ENCODE assay signal across 8 cellular contexts in the genomic region with DNA sequence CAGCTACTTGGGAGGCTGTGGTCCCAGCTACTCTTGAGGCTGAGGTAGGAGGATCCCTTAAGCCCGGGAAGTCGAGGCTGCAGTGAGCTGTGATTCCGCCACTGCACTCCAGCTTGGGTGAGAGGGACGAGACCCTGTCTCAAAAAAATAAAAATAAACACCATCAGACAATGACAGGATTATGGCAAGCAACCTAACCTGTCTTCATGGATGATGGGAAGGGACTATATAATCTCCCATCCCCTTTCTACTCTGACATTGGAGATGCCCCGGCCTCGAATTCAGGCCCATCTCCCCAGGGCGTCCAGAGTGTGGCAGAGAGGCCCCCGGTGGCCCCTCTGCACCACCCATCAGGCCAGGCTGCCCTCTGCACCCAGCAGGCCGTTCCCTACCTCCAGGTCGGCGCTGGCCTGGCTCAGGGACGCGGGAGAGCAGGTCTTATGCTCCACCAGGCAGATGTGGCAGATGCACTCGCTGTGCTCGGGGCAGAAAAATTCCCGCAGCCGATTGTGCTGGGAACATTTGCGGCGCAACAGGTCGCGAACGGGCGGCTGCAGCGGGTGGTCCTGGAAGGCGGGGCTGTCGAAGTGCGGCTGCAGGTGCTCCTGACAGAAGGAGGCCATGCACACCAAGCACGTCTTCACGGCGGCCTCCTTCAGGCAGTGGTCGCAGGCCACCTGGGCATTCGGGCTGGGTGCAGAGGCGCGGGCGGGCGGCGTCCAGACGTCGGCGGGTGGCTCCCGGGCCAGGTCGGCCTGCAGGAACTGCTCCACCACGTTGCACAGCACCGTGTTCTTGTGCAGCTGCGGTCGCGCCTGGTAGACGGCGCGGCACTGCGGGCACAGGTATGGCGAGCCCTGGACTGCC. TPM values are rescaled to one million over a fixed set of nuclear protein-coding genes. Genes with fewer than 3 reads are reported as not detected.
DNase-seq lines count a peak whose midpoint lies in the region; ATAC-seq and TF ChIP-seq lines count a peak whose summit lies in the region.

No MANE protein-coding gene starts in this region.

- DNase-seq in activated gamma-delta T cell (lab: John Stamatoyannopoulos, UW) = peak; percentile 56
- DNase-seq in activated gamma-delta T cell treated with Interleukin-2 at 50 U/mL for 16 hours = no peak
- peak; percentile 11 for DNase-seq in NCI-H226
- DNase-seq in brain microvascular endothelial cell = no peak
- DNase-seq in kidney epithelial cell (ENCODE audit: low read depth) = no peak
- DNase-seq in substantia nigra (lab: John Stamatoyannopoulos, UW) = peak in 6 of 49 donors; percentile 12 to 53 (median 33)
- no peak for DNase-seq in superior temporal gyrus (ENCODE audit: extremely low spot score)

- in situ Hi-C loops in brain microvascular endothelial cell (cut with HindIII; ENCODE audit: low pct_ligation_motif_present, low sequenced_read_pairs) = no loop called here

- peak; percentile 45 for ATAC-seq in HG02798 (IDR thresholded peaks at IDR 0.05; ENCODE audit: poor library complexity, unreplicated experiment)

- TF ChIP-seq CTCF in brain microvascular endothelial cell (IDR thresholded peaks at IDR 0.05; ENCODE audit: low read depth, low read length, missing control alignments) (no peak), kidney epithelial cell (IDR thresholded peaks at IDR 0.05; ENCODE audit: insufficient read depth, low read length, poor library complexity, severe bottlenecking) (no peak)

- H3K4me3 ChIP-seq in brain microvascular endothelial cell (ENCODE audit: low read depth, low read length) (peak overlapping the region; percentile 95), kidney epithelial cell (ENCODE audit: low read depth, low read length) (peak overlapping the region; percentile 91)

- H3K36me3 ChIP-seq in brain microvascular endothelial cell (replicated peaks) (no peaks in the 10 kb centered on the region), kidney epithelial cell (ENCODE audit: control insufficient read depth, insufficient read depth, low read length) (no peaks in the 10 kb centered on the region)

- H3K27me3 ChIP-seq in brain microvascular endothelial cell (replicated peaks) = no peaks in the 10 kb centered on the region
- H3K27me3 ChIP-seq in kidney epithelial cell (ENCODE audit: control insufficient read depth, insufficient read depth, low read length) = no peaks in the 10 kb centered on the region

- peak overlapping the region; percentile 24 for H3K27ac ChIP-seq in brain microvascular endothelial cell
- H3K27ac ChIP-seq in substantia nigra (ENCODE audit: low read depth, low read length, poor library complexity, severe bottlenecking) = peak overlapping the region; percentile 61

RNA-seq across cellular contexts. Expression of a gene that starts 0.6 kb away (rescaled TPM):
- total RNA-seq in kidney epithelial cell = 97.1 and 115 TPM in 2 replicates

RNA-seq across cellular contexts. Expression of a gene that starts 47.6 kb away (rescaled TPM):
- total RNA-seq in kidney epithelial cell = 13.6 and 19.3 TPM in 2 replicates

Comparison
In these comparisons a context has a peak if more than half of its experiments do, and no peak if none do; other contexts are left out.
1. DNase-seq: peak in activated gamma-delta T cell (single experiment) and NCI-H226 (single experiment); none in activated gamma-delta T cell treated with Interleukin-2 at 50 U/mL for 16 hours (single experiment), brain microvascular endothelial cell (single experiment), kidney epithelial cell (single experiment) and superior temporal gyrus (single experiment).